In the genomic region with DNA sequence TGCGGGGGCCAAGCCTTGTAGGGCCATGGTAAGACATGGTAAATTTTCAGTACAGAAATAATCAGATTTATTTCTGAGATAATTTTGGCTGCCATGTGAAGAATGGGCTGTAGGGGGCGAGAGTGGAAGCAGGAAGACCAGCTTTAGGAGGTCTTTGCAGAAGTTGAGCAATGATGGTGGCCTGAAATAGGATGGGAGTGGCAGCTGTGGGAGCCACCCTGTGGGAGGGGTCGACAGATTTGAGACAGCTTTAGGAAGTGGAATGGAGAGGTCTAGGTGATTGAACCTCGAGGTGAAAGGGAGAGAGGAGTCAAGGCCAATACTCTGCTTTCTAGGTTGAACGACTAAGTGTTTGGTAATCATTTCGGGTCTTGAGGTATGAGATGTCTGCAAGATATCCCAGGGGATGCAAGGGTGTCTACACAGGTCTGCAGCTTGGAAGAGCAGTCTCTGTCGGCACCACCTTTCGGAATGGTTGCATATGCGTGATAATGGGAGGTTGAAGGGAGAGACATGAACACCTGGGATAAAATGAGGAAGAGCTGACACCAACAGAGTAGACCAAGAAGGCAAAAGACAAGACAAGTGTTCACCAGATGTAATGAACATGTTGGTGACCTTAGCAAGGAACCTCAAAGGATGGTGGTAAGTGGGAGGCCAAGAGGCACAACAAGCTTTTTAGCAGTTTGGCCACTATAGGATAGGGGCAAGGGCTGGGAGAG, we compare ENCODE assay signal across 8 cellular contexts. TPM values are rescaled to one million over a fixed set of nuclear protein-coding genes. Genes with fewer than 3 reads are reported as not detected.
A peak's percentile ranks its signal among the peaks of the same experiment; 100 is the strongest.
DNase-seq lines count a peak whose midpoint lies in the region; ATAC-seq and TF ChIP-seq lines count a peak whose summit lies in the region.

No MANE protein-coding gene starts in this region.

- H3K27me3 Mint-ChIP-seq in activated naive CD8-positive, alpha-beta T cell treated with anti-CD3 and anti-CD28 coated beads, Interleukin-2, amount 10 ng/mL, durations not matched to agents 7 days and 5 days = no peaks in the 10 kb centered on the region

- peaks cover 16% of the 10 kb centered on the region for H3K36me3 Mint-ChIP-seq in activated naive CD8-positive, alpha-beta T cell treated with anti-CD3 and anti-CD28 coated beads, Interleukin-2, amount 10 ng/mL, durations not matched to agents 7 days and 5 days

- peak; percentile 68 for TF ChIP-seq CTCF in HFF-Myc (IDR thresholded peaks at IDR 0.05; ENCODE audit: low read depth, low read length, missing control alignments)
- peak; percentile 64 for TF ChIP-seq CTCF in thoracic aorta (IDR thresholded peaks at IDR 0.05)

- H3K9me3 Mint-ChIP-seq in activated naive CD8-positive, alpha-beta T cell treated with anti-CD3 and anti-CD28 coated beads, Interleukin-2, amount 10 ng/mL, durations not matched to agents 7 days and 5 days = no peaks in the 10 kb centered on the region

- peaks cover 33% of the 10 kb centered on the region for H3K4me1 Mint-ChIP-seq in activated naive CD8-positive, alpha-beta T cell treated with anti-CD3 and anti-CD28 coated beads, Interleukin-2, amount 10 ng/mL, durations not matched to agents 7 days and 5 days

- no peak for ATAC-seq in activated naive CD8-positive, alpha-beta T cell treated with anti-CD3 and anti-CD28 coated beads, Interleukin-2, amount 10 ng/mL, durations not matched to agents 7 days and 5 days (ENCODE audit: low read depth)
- ATAC-seq in thoracic aorta (ENCODE audit: insufficient number of reproducible peaks, low FRiP score, low read depth) = no peak
- no peak for ATAC-seq in GM18505 (IDR thresholded peaks at IDR 0.05; ENCODE audit: unreplicated experiment)
- ATAC-seq in HG03460 (IDR thresholded peaks at IDR 0.05; ENCODE audit: unreplicated experiment) = no peak

- H3K36me3 ChIP-seq in thoracic aorta = peaks cover 17% of the 10 kb centered on the region

- no peaks in the 10 kb centered on the region for H3K27me3 ChIP-seq in thoracic aorta (replicated peaks; ENCODE audit: insufficient read depth)

- no peak overlapping the region for H3K4me3 ChIP-seq in HFF-Myc (replicated peaks; ENCODE audit: low read depth, low read length)
- no peak overlapping the region for H3K4me3 ChIP-seq in thoracic aorta

- peaks cover 0 to 8% of the 10 kb centered on the region in 2 donors for H3K4me1 ChIP-seq in thoracic aorta (ENCODE audit: control insufficient read depth in 1 of 2, low read depth in 2 of 2)

- peak; percentile 27 for DNase-seq in DMS 273 treated with DMSO at 0.1 percent for 48 hours (lab: John Stamatoyannopoulos, UW)
- DNase-seq in HFF-Myc (ENCODE audit: extremely low read depth, low read depth) = no peak
- DNase-seq in RPMI7951 (ENCODE audit: low read depth) = peak; percentile 47
- DNase-seq in activated naive CD8-positive, alpha-beta T cell treated with anti-CD3 and anti-CD28 coated beads, Interleukin-2, amount 10 ng/mL, durations not matched to agents 7 days and 5 days = peak; percentile 52
- DNase-seq in islet precursor cell = peak; percentile 82
- DNase-seq in thoracic aorta (ENCODE audit: low spot score) = no peak

- peak overlapping the region; percentile 42 for H3K27ac Mint-ChIP-seq in activated naive CD8-positive, alpha-beta T cell treated with anti-CD3 and anti-CD28 coated beads, Interleukin-2, amount 10 ng/mL, durations not matched to agents 7 days and 5 days

- no peak for TF ChIP-seq POLR2A in GM18505 (IDR thresholded peaks at IDR 0.05; ENCODE audit: borderline replicate concordance, extremely low read depth, insufficient read depth, insufficient read length)

- peak overlapping the region; percentile 10 for H3K4me3 Mint-ChIP-seq in activated naive CD8-positive, alpha-beta T cell treated with anti-CD3 and anti-CD28 coated beads, Interleukin-2, amount 10 ng/mL, durations not matched to agents 7 days and 5 days

- no peaks in the 10 kb centered on the region for H3K9me3 ChIP-seq in thoracic aorta

- POLR2A ChIA-PET in activated naive CD8-positive, alpha-beta T cell treated with anti-CD3 and anti-CD28 coated beads, Interleukin-2, amount 10 ng/mL, durations not matched to agents 7 days and 5 days (lab: Charles Lee) = interaction anchor here (0.6 to 2.5 kb wide), 8 partner anchors 9 to 147 kb away, joined by 3 to 12 read pairs (median 4); partner anchors contain the start of gene TMUB2

- no peak overlapping the region for H3K27ac ChIP-seq in thoracic aorta

RNA-seq across cellular contexts. Expression of gene ATXN7L3, which starts 4.2 kb away (rescaled TPM):
- total RNA-seq in RPMI7951 (2014; rRNA removed; shearing (Covaris generic)) = 19.5 and 27.1 TPM in 2 replicates
- 100 to 1,000 TPM; 116 TPM for total RNA-seq in activated naive CD8-positive, alpha-beta T cell treated with anti-CD3 and anti-CD28 coated beads, Interleukin-2, amount 10 ng/mL, durations not matched to agents 7 days and 5 days
- 10 to 100 TPM; 46.5 to 55.8 TPM for total RNA-seq in thoracic aorta

RNA-seq across cellular contexts. Expression of gene UBTF, which starts 15.6 kb away (rescaled TPM):
- 40.4 and 41.1 TPM in 2 replicates for total RNA-seq in RPMI7951 (2014; rRNA removed; shearing (Covaris generic))
- 100 to 1,000 TPM; 183 to 200 TPM for total RNA-seq in activated naive CD8-positive, alpha-beta T cell treated with anti-CD3 and anti-CD28 coated beads, Interleukin-2, amount 10 ng/mL, durations not matched to agents 7 days and 5 days
- total RNA-seq in thoracic aorta = 10 to 100 TPM; 48.2 to 55.4 TPM

RNA-seq across cellular contexts. Expression of gene TMUB2, which starts 17.1 kb away (rescaled TPM):
- total RNA-seq in RPMI7951 (2014; rRNA removed; shearing (Covaris generic)) = 19.4 and 25.0 TPM in 2 replicates
- total RNA-seq in activated naive CD8-positive, alpha-beta T cell treated with anti-CD3 and anti-CD28 coated beads, Interleukin-2, amount 10 ng/mL, durations not matched to agents 7 days and 5 days = 10 to 100 TPM; 38.3 to 42.5 TPM
- total RNA-seq in thoracic aorta = 10 to 100 TPM; 20.4 to 42.8 TPM

RNA-seq across cellular contexts. Expression of gene ASB16, which starts 33.4 kb away (rescaled TPM):
- not detected in 2 replicates for total RNA-seq in RPMI7951 (2014; rRNA removed; shearing (Covaris generic))
- under 1 TPM; 0.19 to 0.51 TPM for total RNA-seq in activated naive CD8-positive, alpha-beta T cell treated with anti-CD3 and anti-CD28 coated beads, Interleukin-2, amount 10 ng/mL, durations not matched to agents 7 days and 5 days
- total RNA-seq in thoracic aorta = 1 to 10 TPM; 2.3 to 3.9 TPM

Comparison
In these comparisons a context has a peak if more than half of its experiments do, and no peak if none do; other contexts are left out.
1. DNase-seq: peak in DMS 273 treated with DMSO at 0.1 percent for 48 hours (single experiment), RPMI7951 (single experiment), activated naive CD8-positive, alpha-beta T cell treated with anti-CD3 and anti-CD28 coated beads, Interleukin-2, amount 10 ng/mL, durations not matched to agents 7 days and 5 days (single experiment) and islet precursor cell (single experiment); none in HFF-Myc (single experiment) and thoracic aorta (single experiment).